22 cellular contexts compared by ENCODE assay signal in the genomic region with DNA sequence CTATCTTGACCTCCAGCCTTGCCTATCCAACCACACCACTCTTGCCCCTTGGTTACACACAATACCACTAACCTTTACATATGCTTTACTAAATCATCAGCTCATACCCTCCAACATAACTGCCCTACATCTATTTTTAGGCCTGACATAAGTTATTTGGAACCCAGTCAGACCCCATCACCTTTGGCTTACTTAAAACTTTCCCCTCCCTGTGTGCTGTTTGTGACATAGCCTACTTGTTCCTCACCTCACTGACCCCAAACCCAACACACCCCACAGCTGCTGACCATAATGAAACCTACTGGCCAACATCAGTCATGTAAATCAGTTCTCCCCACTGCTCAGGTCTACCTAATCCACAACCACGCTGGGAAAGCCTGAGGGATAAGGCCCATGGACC.
"Had no signal": no experiment of that assay in that cellular context is flagged by ENCODE, and none has a peak within 500 bp of the region (broad histone marks: within the 10 kb centered on the region; RNA-seq: fewer than 3 reads in every experiment).

No MANE protein-coding gene starts in this region.

- H3K27me3 Mint-ChIP-seq: activated CD8-positive, alpha-beta T cell treated with anti-CD3 and anti-CD28 coated beads for 36 hours; activated naive CD8-positive, alpha-beta T cell treated with anti-CD3 and anti-CD28 coated beads, Interleukin-2, amount 10 ng/mL, durations not matched to agents 7 days and 5 days had no signal

- H3K27ac Mint-ChIP-seq: activated CD8-positive, alpha-beta T cell treated with anti-CD3 and anti-CD28 coated beads for 36 hours; activated naive CD4-positive, alpha-beta T cell treated with anti-CD3 and anti-CD28 coated beads, Interleukin-2, amount 10 ng/mL, durations not matched to agents 7 days and 5 days; activated naive CD8-positive, alpha-beta T cell treated with anti-CD3 and anti-CD28 coated beads, Interleukin-2, amount 10 ng/mL, durations not matched to agents 7 days and 5 days; activated T-cell treated with anti-CD3 and anti-CD28 coated beads, Interleukin-2, amount 50 U/mL, for 72 hours; activated T-helper 2 cell treated with anti-CD3 and anti-CD28 coated beads, Interferon-gamma antibody, Interleukin-2, Interleukin-4, amounts not matched to agents 10 μg/mL and 5 μg/mL and 100 μg/mL, durations not matched to agents 14 hours and 24 hours and 36 hours; T-helper 1 cell treated with Interleukin-12 subunit alpha and Interleukin-12 subunit beta and Interleukin-4 antibody, amounts not matched to agents 30 μg/mL and 1 μg/mL, for 36 hours had no signal

- H3K9me3 ChIP-seq: Peyer's patch had no signal

- H3K27me3 ChIP-seq: Peyer's patch had no signal

- H3K27ac ChIP-seq: Peyer's patch, RWPE1 had no signal

- H3K4me3 ChIP-seq: Peyer's patch had no signal

- DNase-seq: activated CD4-positive, alpha-beta T cell treated with anti-CD3 and anti-CD28 coated beads for 4 hours; activated CD8-positive, alpha-beta memory T cell treated with anti-CD3 and anti-CD28 coated beads, Interleukin-2, amount 50 U/mL, for 4 hours; activated CD8-positive, alpha-beta T cell treated with anti-CD3 and anti-CD28 coated beads for 36 hours; activated gamma-delta T cell treated with Interleukin-2 at 50 U/mL for 16 hours; activated naive CD4-positive, alpha-beta T cell treated with anti-CD3 and anti-CD28 coated beads, Interleukin-2, amount 10 ng/mL, durations not matched to agents 7 days and 5 days; activated naive CD8-positive, alpha-beta T cell treated with anti-CD3 and anti-CD28 coated beads, Interleukin-2, amount 10 ng/mL, durations not matched to agents 7 days and 5 days; activated T-cell treated with anti-CD3 and anti-CD28 coated beads, Interleukin-2, amount 50 U/mL, for 72 hours; aorta; Kasumi-1; KBM-7; NCI-H1048; NCI-H146; NCI-H187 treated with DMSO at 0.1 percent for 48 hours; NCI-H2081 treated with DMSO at 0.1 percent for 48 hours; NCI-H446; NCI-H524; Peyer's patch; SHP77 treated with DMSO at 0.1 percent for 48 hours had no signal

- H3K4me3 Mint-ChIP-seq: activated CD8-positive, alpha-beta T cell treated with anti-CD3 and anti-CD28 coated beads for 36 hours; activated naive CD4-positive, alpha-beta T cell treated with anti-CD3 and anti-CD28 coated beads, Interleukin-2, amount 10 ng/mL, durations not matched to agents 7 days and 5 days; activated naive CD8-positive, alpha-beta T cell treated with anti-CD3 and anti-CD28 coated beads, Interleukin-2, amount 10 ng/mL, durations not matched to agents 7 days and 5 days; activated T-cell treated with anti-CD3 and anti-CD28 coated beads, Interleukin-2, amount 50 U/mL, for 72 hours; T-helper 1 cell treated with Interleukin-12 subunit alpha and Interleukin-12 subunit beta and Interleukin-4 antibody, amounts not matched to agents 30 μg/mL and 1 μg/mL, for 36 hours had no signal

- ATAC-seq: activated CD4-positive, CD25-positive, alpha-beta regulatory T cell treated with anti-CD3 and anti-CD28 coated beads, Interleukin-2, amount 50 U/mL, for 24 hours; activated CD8-positive, alpha-beta T cell treated with anti-CD3 and anti-CD28 coated beads for 36 hours; activated T-cell treated with anti-CD3 and anti-CD28 coated beads, Interleukin-2, amount 50 U/mL, for 72 hours had no signal
